ENCODE assay signal across 17 cellular contexts in the genomic region with DNA sequence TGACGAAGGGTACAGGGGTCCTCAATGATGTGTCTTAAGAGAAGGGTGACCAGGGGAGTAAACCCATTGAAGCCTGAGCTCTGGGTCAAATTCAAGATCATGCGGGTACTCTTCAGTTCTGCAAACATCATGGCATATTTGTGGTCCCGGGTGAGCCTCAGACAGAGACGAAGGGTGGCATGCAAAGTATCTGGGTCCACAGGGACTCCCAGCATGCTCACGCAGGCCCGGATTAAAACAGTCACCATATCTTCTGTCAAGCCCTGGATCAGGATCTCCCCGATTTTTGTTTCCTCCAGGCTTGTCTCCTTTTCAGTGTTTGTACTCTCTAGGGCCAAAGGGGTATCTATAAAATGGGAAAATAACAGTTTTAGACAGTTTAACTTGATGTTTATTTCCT.
DNase-seq lines count a peak whose midpoint lies in the region; FAIRE-seq and TF ChIP-seq lines count a peak whose summit lies in the region.
"Had no signal": no experiment of that assay in that cellular context is flagged by ENCODE, and none has a peak within 500 bp of the region (broad histone marks: within the 10 kb centered on the region; RNA-seq: fewer than 3 reads in every experiment).

No MANE protein-coding gene starts in this region.

- H4K20me1 ChIP-seq in OCI-LY7 (ENCODE audit: insufficient read depth, low read length): no peaks in the 10 kb centered on the region
- no peaks in the 10 kb centered on the region for H4K20me1 ChIP-seq in endothelial cell of umbilical vein (replicated peaks; ENCODE audit: control insufficient read depth, extremely low read depth, insufficient read depth, low read length)

- no peaks in the 10 kb centered on the region for H3K9me2 ChIP-seq in OCI-LY7 (ENCODE audit: insufficient read depth, low read length)

- dilution Hi-C loops in endothelial cell of umbilical vein (cut with MboI; ENCODE audit: extremely low pct_ligation_motif_present, low sequenced_read_pairs): no loop called here

- DNase-seq in activated T-cell treated with anti-CD3 and anti-CD28 coated beads, Interleukin-2, amount 50 U/mL, for 24 hours: no peak
- DNase-seq in activated T-cell treated with anti-CD3 and anti-CD28 coated beads, Interleukin-2, amount 50 U/mL, for 48 hours: no peak
- no peak for DNase-seq in Calu3
- DNase-seq in OCI-LY7 (ENCODE audit: low spot score): no peak
- DNase-seq in endothelial cell of umbilical vein (ENCODE audit: low read depth, low spot score): no peak
- DNase-seq in NCI-H82 (lab: John Stamatoyannopoulos, UW): no peak
- no peak for DNase-seq in NCI-H2171 treated with DMSO at 0.1 percent for 48 hours (lab: John Stamatoyannopoulos, UW)
- DNase-seq: CD4-positive, alpha-beta memory T cell; GM23248 had no signal

- TF ChIP-seq POLR2A in endothelial cell of umbilical vein (IDR thresholded peaks at IDR 0.05; ENCODE audit: low read depth, low read length): no peak

- no peaks in the 10 kb centered on the region for H3K79me2 ChIP-seq in OCI-LY7 (ENCODE audit: insufficient read depth, low read depth, low read length)
- peaks cover 5% of the 10 kb centered on the region for H3K79me2 ChIP-seq in endothelial cell of umbilical vein (ENCODE audit: control insufficient read depth, insufficient read depth, low read length)

- no peak for TF ChIP-seq CTCF in Calu3 (IDR thresholded peaks at IDR 0.05; ENCODE audit: unreplicated experiment)
- no peak for TF ChIP-seq CTCF in OCI-LY7 (conservative IDR thresholded peaks at IDR 0.05; ENCODE audit: low read length)
- TF ChIP-seq CTCF in endothelial cell of umbilical vein (IDR thresholded peaks at IDR 0.05; ENCODE audit: extremely low read depth in 1 of 2, insufficient read depth in 1 of 2, low read depth in 1 of 2, low read length in 2 of 2): no peak

- H3K4me1 Mint-ChIP-seq in activated T-cell treated with anti-CD3 and anti-CD28 coated beads, Interleukin-2, amount 50 U/mL, for 24 hours (ENCODE audit: low read depth): peaks cover 8% of the 10 kb centered on the region
- H3K4me1 Mint-ChIP-seq in Calu3 (ENCODE audit: low read depth, unreplicated experiment): no peaks in the 10 kb centered on the region
- H3K4me1 Mint-ChIP-seq: CD14-positive monocyte; CD4-positive, alpha-beta memory T cell had no signal

- CTCF ChIA-PET in Calu3 (lab: Charles Lee): no interaction called here
- CTCF ChIA-PET in OCI-LY7 (lab: Charles Lee; ENCODE audit: unreplicated experiment): no interaction called here
- CTCF ChIA-PET in endothelial cell of umbilical vein (lab: Charles Lee): no interaction called here

- no peak for FAIRE-seq in endothelial cell of umbilical vein (lab: Jason Lieb, UNC)
- FAIRE-seq: A549, D721Med, G401.6, GM12891 had no signal

- H3K27ac ChIP-seq in OCI-LY7 (ENCODE audit: low read depth, low read length, poor library complexity, severe bottlenecking): no peak overlapping the region
- H3K27ac ChIP-seq in endothelial cell of umbilical vein (ENCODE audit: insufficient read depth, low read depth, low read length): no peak overlapping the region
- H3K27ac ChIP-seq: 22Rv1, A549, BLaER1, GM23248 had no signal

- H3K4me3 Mint-ChIP-seq in activated T-cell treated with anti-CD3 and anti-CD28 coated beads, Interleukin-2, amount 50 U/mL, for 24 hours: no peak overlapping the region
- no peak overlapping the region for H3K4me3 Mint-ChIP-seq in Calu3 (ENCODE audit: low read depth, unreplicated experiment)
- H3K4me3 Mint-ChIP-seq: CD14-positive monocyte; CD4-positive, alpha-beta memory T cell had no signal

- no peak overlapping the region for H3K4me3 ChIP-seq in OCI-LY7 (ENCODE audit: low read depth, low read length, poor library complexity, severe bottlenecking)
- H3K4me3 ChIP-seq in endothelial cell of umbilical vein (replicated peaks in 1 of 3; ENCODE audit: insufficient read depth in 1 of 3, low read depth in 1 of 3, low read length in 3 of 3): no peak overlapping the region
- H3K4me3 ChIP-seq: A549, BLaER1, GM23248, HAP-1 had no signal

- H3K36me3 Mint-ChIP-seq in activated T-cell treated with anti-CD3 and anti-CD28 coated beads, Interleukin-2, amount 50 U/mL, for 24 hours (ENCODE audit: low read depth): peaks cover 84% of the 10 kb centered on the region
- peaks cover 64% of the 10 kb centered on the region for H3K36me3 Mint-ChIP-seq in Calu3 (ENCODE audit: insufficient read depth, unreplicated experiment)

- H3K9ac ChIP-seq in endothelial cell of umbilical vein (replicated peaks; ENCODE audit: extremely low read depth, insufficient read depth, low read length): no peak overlapping the region
- H3K9ac ChIP-seq: BLaER1, GM23248 had no signal

- H3K4me1 ChIP-seq in OCI-LY7 (ENCODE audit: insufficient read depth, low read length, poor library complexity, severe bottlenecking) (no peaks in the 10 kb centered on the region), endothelial cell of umbilical vein (ENCODE audit: control insufficient read depth, extremely low read depth, insufficient read depth, low read length) (no peaks in the 10 kb centered on the region)
- H3K4me1 ChIP-seq: A549, BLaER1, HAP-1 had no signal

- H3K27me3 ChIP-seq in endothelial cell of umbilical vein (ENCODE audit: control insufficient read depth in 2 of 2, insufficient read depth in 2 of 2, low read length in 2 of 2): no peaks in the 10 kb centered on the region

- H3K36me3 ChIP-seq in OCI-LY7 (ENCODE audit: insufficient read depth, low read length) (peaks cover 87% of the 10 kb centered on the region), endothelial cell of umbilical vein (ENCODE audit: control insufficient read depth in 2 of 2, extremely low read depth in 1 of 2, insufficient read depth in 2 of 2, low read length in 2 of 2) (peaks cover 14 to 20% of the 10 kb centered on the region in 2 experiments)

- H3K27ac Mint-ChIP-seq in activated T-cell treated with anti-CD3 and anti-CD28 coated beads, Interleukin-2, amount 50 U/mL, for 24 hours: peak overlapping the region; percentile 26
- H3K27ac Mint-ChIP-seq in Calu3 (ENCODE audit: unreplicated experiment): no peak overlapping the region
- H3K27ac Mint-ChIP-seq: CD14-positive monocyte; CD4-positive, alpha-beta memory T cell had no signal

- BruUV-seq in Calu3 (replicated peaks; lab: Mats Ljungman, UMichigan) (TSS peak; percentile 81), OCI-LY7 (replicated peaks; lab: Mats Ljungman, UMichigan) (TSS peak; percentile 79), endothelial cell of umbilical vein (replicated peaks; lab: Mats Ljungman, UMichigan) (TSS peak; percentile 79)

- H3K9me3 Mint-ChIP-seq in activated T-cell treated with anti-CD3 and anti-CD28 coated beads, Interleukin-2, amount 50 U/mL, for 24 hours: no peaks in the 10 kb centered on the region
- no peaks in the 10 kb centered on the region for H3K9me3 Mint-ChIP-seq in Calu3 (ENCODE audit: low read depth, unreplicated experiment)
- H3K9me3 Mint-ChIP-seq: CD14-positive monocyte; CD4-positive, alpha-beta memory T cell had no signal

- peaks cover 19% of the 10 kb centered on the region for H3K27me3 Mint-ChIP-seq in activated T-cell treated with anti-CD3 and anti-CD28 coated beads, Interleukin-2, amount 50 U/mL, for 24 hours
- H3K27me3 Mint-ChIP-seq in Calu3 (ENCODE audit: unreplicated experiment): no peaks in the 10 kb centered on the region
- H3K27me3 Mint-ChIP-seq: CD4-positive, alpha-beta memory T cell had no signal

- H3K9me3 ChIP-seq in OCI-LY7 (ENCODE audit: low read length): no peaks in the 10 kb centered on the region
- H3K9me3 ChIP-seq in endothelial cell of umbilical vein (replicated peaks; ENCODE audit: control insufficient read depth, insufficient read depth, low read length): no peaks in the 10 kb centered on the region
- H3K9me3 ChIP-seq: A549, HAP-1 had no signal

- intact Hi-C loops in Calu3 (cut with micrococcal nuclease; ENCODE audit: unreplicated experiment): no loop called here
- intact Hi-C loops in OCI-LY7 (cut with micrococcal nuclease; ENCODE audit: unreplicated experiment): no loop called here
- intact Hi-C loops in endothelial cell of umbilical vein (cut with micrococcal nuclease): loop anchor here (5.0 kb wide), 1 partner anchor 36 kb away; no protein-coding TSS in a partner anchor

- no peaks in the 10 kb centered on the region for H3K9me1 ChIP-seq in endothelial cell of umbilical vein (replicated peaks; ENCODE audit: control insufficient read depth, extremely low read depth, insufficient read depth, low read length)

- POLR2A ChIA-PET in OCI-LY7 (lab: Charles Lee) (no interaction called here), endothelial cell of umbilical vein (lab: Charles Lee) (no interaction called here)

- H2AFZ ChIP-seq in OCI-LY7 (ENCODE audit: low read length) (no peak overlapping the region), endothelial cell of umbilical vein (ENCODE audit: low read depth, low read length) (no peak overlapping the region)
- H2AFZ ChIP-seq: GM23248 had no signal

- no peak overlapping the region for H3K4me2 ChIP-seq in OCI-LY7 (ENCODE audit: low read length)
- H3K4me2 ChIP-seq in endothelial cell of umbilical vein (ENCODE audit: insufficient read depth, low read length): no peak overlapping the region
- H3K4me2 ChIP-seq: A549, BLaER1 had no signal

TF ChIP-seq in endothelial cell of umbilical vein, 7 proteins besides CTCF, POLR2A, EP300 and RAD21:
- no peak for TF ChIP-seq EZH2 (IDR thresholded peaks at IDR 0.05; ENCODE audit: borderline replicate concordance, low read depth, low read length, severe bottlenecking)
- no peak for TF ChIP-seq POLR2AphosphoS5 (IDR thresholded peaks at IDR 0.05; ENCODE audit: insufficient read depth, low read depth, low read length)
- no peak for TF ChIP-seq JUN (IDR thresholded peaks at IDR 0.05; ENCODE audit: borderline replicate concordance, insufficient read depth, insufficient read length, low read depth)
- no peak for TF ChIP-seq MAX (IDR thresholded peaks at IDR 0.05; ENCODE audit: insufficient read depth, insufficient read length)
- no peak for TF ChIP-seq MYC (IDR thresholded peaks at IDR 0.05; ENCODE audit: low read depth, low read length)
- no peak for TF ChIP-seq GATA2 (IDR thresholded peaks at IDR 0.05; ENCODE audit: insufficient read depth, insufficient read length, low read depth, low read length)
- TF ChIP-seq FOS (IDR thresholded peaks at IDR 0.05; ENCODE audit: borderline replicate concordance, insufficient read depth, low read length): no peak
